1 cellular context compared by ENCODE assay signal in genomic region chr10:128526793-128527375, GRCh38.
TF ChIP-seq lines count a peak whose summit lies in the region.

No MANE protein-coding gene starts in this region.

TF ChIP-seq in WTC11, 78 proteins besides CTCF, POLR2A, EP300 and RAD21 (continued from another document):
- TF ChIP-seq, protein P1, sequence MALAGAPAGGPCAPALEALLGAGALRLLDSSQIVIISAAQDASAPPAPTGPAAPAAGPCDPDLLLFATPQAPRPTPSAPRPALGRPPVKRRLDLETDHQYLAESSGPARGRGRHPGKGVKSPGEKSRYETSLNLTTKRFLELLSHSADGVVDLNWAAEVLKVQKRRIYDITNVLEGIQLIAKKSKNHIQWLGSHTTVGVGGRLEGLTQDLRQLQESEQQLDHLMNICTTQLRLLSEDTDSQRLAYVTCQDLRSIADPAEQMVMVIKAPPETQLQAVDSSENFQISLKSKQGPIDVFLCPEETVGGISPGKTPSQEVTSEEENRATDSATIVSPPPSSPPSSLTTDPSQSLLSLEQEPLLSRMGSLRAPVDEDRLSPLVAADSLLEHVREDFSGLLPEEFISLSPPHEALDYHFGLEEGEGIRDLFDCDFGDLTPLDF (CRISPR knock-in tag; IDR thresholded peaks at IDR 0.05) = no peak
